9 cellular contexts compared by ENCODE assay signal in the genomic region with DNA sequence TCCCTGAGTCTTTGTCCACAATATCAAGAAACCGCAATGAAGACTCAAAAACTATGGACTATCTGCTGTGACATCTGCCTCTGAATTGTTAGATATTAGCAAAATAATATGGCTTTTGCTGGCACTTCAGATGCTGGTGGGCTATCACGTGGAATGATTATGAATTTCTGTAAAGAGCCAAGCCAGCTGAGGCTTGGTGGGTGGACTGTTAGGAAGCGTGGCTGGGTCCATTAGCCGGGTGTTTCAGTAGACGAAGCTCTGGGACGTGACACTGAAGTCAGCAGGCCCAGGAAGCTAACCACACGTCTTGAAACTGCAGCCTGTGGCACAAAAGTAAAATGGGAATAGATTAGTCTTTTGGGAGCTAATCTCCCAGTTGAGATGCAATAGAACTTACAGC.
"Had no signal": no experiment of that assay in that cellular context is flagged by ENCODE, and none has a peak within 500 bp of the region (broad histone marks: within the 10 kb centered on the region; RNA-seq: fewer than 3 reads in every experiment).

No MANE protein-coding gene starts in this region.

- H3K27me3 Mint-ChIP-seq: IgD-negative memory B cell had no signal

- H3K27ac Mint-ChIP-seq: HFFc6, IgD-negative memory B cell had no signal

- H3K4me3 Mint-ChIP-seq: HFFc6, IgD-negative memory B cell had no signal

- DNase-seq: GOT3, H7, HFFc6, KBM-7 had no signal

- H3K4me1 Mint-ChIP-seq: IgD-negative memory B cell had no signal

- H3K36me3 Mint-ChIP-seq: IgD-negative memory B cell had no signal

- H3K27ac ChIP-seq: HL-60 had no signal

- ATAC-seq: HCT116, HepG2 had no signal

- H3K4me1 ChIP-seq: HAP-1 had no signal

- H3K36me3 ChIP-seq: HAP-1 had no signal

- H3K4me3 ChIP-seq: HAP-1 had no signal
